ENCODE assay signal across 13 cellular contexts in the genomic region with DNA sequence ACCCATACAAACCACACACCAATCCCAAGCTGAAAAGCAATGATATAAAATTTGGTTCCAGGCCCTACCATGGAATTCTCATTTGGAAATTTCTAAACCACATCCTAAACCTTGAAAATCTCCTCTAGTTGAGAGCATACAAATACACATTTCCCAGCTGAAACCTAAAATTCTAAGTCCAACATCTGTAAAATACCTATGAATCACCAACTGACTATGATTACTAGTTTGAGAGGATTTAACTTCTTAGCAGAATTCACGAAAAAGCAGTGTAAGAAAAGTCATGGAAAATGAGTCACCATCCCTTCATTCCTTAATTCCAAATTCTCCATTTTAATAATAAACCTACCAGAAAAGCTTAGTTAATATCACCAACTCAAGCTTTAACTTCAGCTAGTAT. TPM values are rescaled to one million over a fixed set of nuclear protein-coding genes. Genes with fewer than 3 reads are reported as not detected.
DNase-seq lines count a peak whose midpoint lies in the region; ATAC-seq and TF ChIP-seq lines count a peak whose summit lies in the region.
"Had no signal": no experiment of that assay in that cellular context is flagged by ENCODE, and none has a peak within 500 bp of the region (broad histone marks: within the 10 kb centered on the region; RNA-seq: fewer than 3 reads in every experiment).

No MANE protein-coding gene starts in this region.

- CTCF ChIA-PET in T-cell (lab: Charles Lee), result interaction anchor here in 1 of 2 donors (1.2 to 2.2 kb wide), 3 partner anchors 13 to 371 kb away, joined by 3 to 15 read pairs (median 5); no protein-coding TSS in a partner anchor

- POLR2A ChIA-PET in T-cell (lab: Charles Lee), result interaction anchor here (0.5 to 1.2 kb wide), 5 partner anchors 10 to 1605 kb away, joined by 3 to 7 read pairs (median 3); no protein-coding TSS in a partner anchor

- H3K9me3 ChIP-seq in MG63 (no peaks in the 10 kb centered on the region), adrenal gland (replicated peaks in 1 of 3) (no peaks in the 10 kb centered on the region)

- peaks cover 19% of the 10 kb centered on the region for H3K36me3 Mint-ChIP-seq in T-cell

- H2AFZ ChIP-seq in ACC112 (ENCODE audit: low read length, unreplicated experiment), result no peak overlapping the region

- ATAC-seq in T-cell (replicated peaks in 1 of 4) (no peak), HG02981 (IDR thresholded peaks at IDR 0.05; ENCODE audit: unreplicated experiment) (no peak)
- ATAC-seq: sciatic nerve had no signal

- peaks cover 36% of the 10 kb centered on the region for H3K4me1 ChIP-seq in ACC112 (ENCODE audit: control insufficient read depth, insufficient read depth, low read length, unreplicated experiment)
- H3K4me1 ChIP-seq in adrenal gland (replicated peaks in 1 of 2), result peaks cover 0 to 34% of the 10 kb centered on the region in 2 donors

- peak overlapping the region in 1 of 3 donors; percentile 22 for H3K4me3 Mint-ChIP-seq in T-cell

- H3K27ac Mint-ChIP-seq in T-cell, result peak overlapping the region; percentile 89

- DNase-seq in EH (ENCODE audit: low read depth) (peak; percentile 89), T-cell (no peak), foreskin fibroblast (peak; percentile 37 to 72), DMS114 treated with DMSO at 0.1 percent for 48 hours (lab: John Stamatoyannopoulos, UW; ENCODE audit: unreplicated experiment) (no peak), MG63 (no peak), adrenal gland (no peak)
- DNase-seq: activated CD4-positive, CD25-positive, alpha-beta regulatory T cell; effector CD8-positive, alpha-beta T cell; NCI-H510A treated with DMSO at 0.1 percent for 48 hours; Right ventricle myocardium superior had no signal

- no peaks in the 10 kb centered on the region for H3K27me3 ChIP-seq in ACC112 (ENCODE audit: insufficient read depth, low read length)
- H3K27me3 ChIP-seq in MG63, result no peaks in the 10 kb centered on the region
- H3K27me3 ChIP-seq in adrenal gland, result no peaks in the 10 kb centered on the region

- peak overlapping the region; percentile 49 for H3K27ac ChIP-seq in ACC112 (ENCODE audit: low read depth, low read length)
- H3K27ac ChIP-seq in adrenal gland, result no peak overlapping the region

- intact Hi-C loops in adrenal gland (cut with DNase I), result no loop called here

- H3K9me3 Mint-ChIP-seq in T-cell, result no peaks in the 10 kb centered on the region

- peaks cover 64 to 86% (median 82%) of the 10 kb centered on the region in 3 donors for H3K4me1 Mint-ChIP-seq in T-cell

- TF ChIP-seq CTCF in foreskin fibroblast (IDR thresholded peaks at IDR 0.05; ENCODE audit: low read depth, low read length) (no peak), adrenal gland (IDR thresholded peaks at IDR 0.05) (no peak)

- H3K4me3 ChIP-seq in ACC112 (ENCODE audit: low read depth, low read length) (0 out of 2 replicates have a peak overlapping the region, but pooled peaks have one; percentile 0), foreskin fibroblast (ENCODE audit: low read depth in 1 of 2, low read length in 2 of 2) (no peak overlapping the region), MG63 (no peak overlapping the region), adrenal gland (no peak overlapping the region)

- WGBS in adrenal gland, 4 donors, result 43 to 67% (median 61%) methylated on average over 1 of the region's 1 CpG

- H3K36me3 ChIP-seq in ACC112 (ENCODE audit: insufficient read depth, low read length) (no peaks in the 10 kb centered on the region), MG63 (peaks cover 20% of the 10 kb centered on the region), adrenal gland (replicated peaks in 1 of 2) (no peaks in the 10 kb centered on the region)

- H3K79me2 ChIP-seq in ACC112 (ENCODE audit: control insufficient read depth, insufficient read depth, low read length, unreplicated experiment), result peaks cover 58% of the 10 kb centered on the region

- H3K27me3 Mint-ChIP-seq in T-cell, result no peaks in the 10 kb centered on the region

- TF ChIP-seq POLR2A in adrenal gland (IDR thresholded peaks at IDR 0.05), result no peak

RNA-seq across cellular contexts. Expression of a gene that starts 15.4 kb away (rescaled TPM):
- total RNA-seq in T-cell (10 to 100 TPM; 44.9 to 59.4 (median 46.8) TPM), adrenal gland (10 to 100 TPM; 30.8 to 63.1 (median 37.9) TPM)
- 45.2 and 62.2 TPM in 2 replicates for total RNA-seq in MG63 (2014; rRNA removed; shearing (Covaris generic); ENCODE audit: low replicate concordance)
- polyA plus RNA-seq in adrenal gland, result 10 to 100 TPM; 20.1 to 57.7 (median 26.4) TPM

Comparison
In these comparisons a context has a peak if more than half of its experiments do, and no peak if none do; other contexts are left out.
1. DNase-seq: peak in EH (single experiment) and foreskin fibroblast (2 of 2); none in T-cell (0 of 34), DMS114 treated with DMSO at 0.1 percent for 48 hours (single experiment), MG63 (single experiment) and adrenal gland (0 of 7).